15 cellular contexts compared by ENCODE assay signal in the genomic region with DNA sequence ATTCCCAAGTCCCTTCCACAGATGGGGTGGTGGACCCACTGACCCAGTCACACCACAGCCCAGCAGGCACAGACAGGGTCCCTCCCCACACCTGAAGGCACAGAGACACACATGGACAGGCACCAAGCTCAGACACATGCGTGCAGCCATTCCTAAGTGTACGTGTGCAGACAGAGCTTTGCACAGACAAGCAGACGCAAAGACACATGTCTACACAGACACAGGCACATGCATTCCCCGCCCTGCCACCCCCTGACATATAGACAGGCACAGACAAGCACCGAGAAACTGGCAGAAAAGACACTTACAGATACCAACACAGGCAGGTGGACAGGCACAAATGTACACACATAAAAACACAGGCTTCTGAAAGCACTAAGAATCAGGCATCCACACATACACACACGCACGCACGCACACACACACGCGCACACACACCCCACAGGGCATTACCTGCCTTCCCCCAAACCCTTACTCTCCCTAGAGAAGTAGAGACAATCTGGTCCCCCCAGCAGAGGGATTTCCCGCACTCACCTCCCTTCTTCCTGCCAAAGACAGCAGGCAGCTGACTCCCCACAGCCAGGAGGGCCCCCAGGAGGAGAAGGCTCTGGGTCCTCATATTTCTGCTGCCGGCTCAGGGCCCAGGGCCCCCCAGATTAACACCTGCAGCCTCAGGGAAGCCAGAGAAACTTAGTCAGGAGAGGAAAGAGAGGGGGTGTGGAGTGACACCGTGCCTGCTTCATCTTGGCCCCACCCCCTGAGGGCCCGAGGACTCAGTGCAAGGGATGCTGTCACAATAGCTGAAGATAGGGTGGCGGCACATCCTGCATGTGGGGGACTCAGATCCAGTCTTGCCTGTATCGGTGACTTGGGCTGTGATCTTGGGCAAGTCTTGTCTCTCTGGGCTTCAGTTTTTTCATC. TPM values are rescaled to one million over a fixed set of nuclear protein-coding genes. Genes with fewer than 3 reads are reported as not detected.
A peak's percentile ranks its signal among the peaks of the same experiment; 100 is the strongest.
DNase-seq lines count a peak whose midpoint lies in the region; ATAC-seq and TF ChIP-seq lines count a peak whose summit lies in the region.
"Had no signal": no experiment of that assay in that cellular context is flagged by ENCODE, and none has a peak within 500 bp of the region (broad histone marks: within the 10 kb centered on the region; RNA-seq: fewer than 3 reads in every experiment).

A gene with protein sequence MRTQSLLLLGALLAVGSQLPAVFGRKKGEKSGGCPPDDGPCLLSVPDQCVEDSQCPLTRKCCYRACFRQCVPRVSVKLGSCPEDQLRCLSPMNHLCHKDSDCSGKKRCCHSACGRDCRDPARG (minus strand): TSS at position 710 of the 921 bp plus-strand sequence. CDS start 91 bp downstream, at position 619.

- no peak within 1 kb of the TSS for H3K4me3 ChIP-seq in Loucy (ENCODE audit: low read length, poor library complexity, severe bottlenecking)
- H3K4me3 ChIP-seq: heart right ventricle had no signal

- no peaks in the 10 kb centered on the region for H3K9me2 ChIP-seq in Loucy (replicated peaks; ENCODE audit: low read depth, low read length)

- POLR2A ChIA-PET in activated CD4-positive, alpha-beta T cell treated with anti-CD3 and anti-CD28 coated beads for 36 hours (lab: Charles Lee) = no interaction called here
- POLR2A ChIA-PET in activated CD4-positive, alpha-beta T cell treated with anti-CD3 and anti-CD28 coated beads, Interleukin-2, amount 10 ng/mL, durations not matched to agents 7 days and 5 days (lab: Charles Lee) = no interaction called here

- no peaks in the 10 kb centered on the region for H4K20me1 ChIP-seq in Loucy (ENCODE audit: insufficient read depth, low read length, poor library complexity, severe bottlenecking)

- H3K27ac Mint-ChIP-seq in activated CD4-positive, alpha-beta T cell treated with anti-CD3 and anti-CD28 coated beads for 36 hours = no peak within 1 kb of the TSS
- H3K27ac Mint-ChIP-seq in activated CD4-positive, alpha-beta T cell treated with anti-CD3 and anti-CD28 coated beads, Interleukin-2, amount 10 ng/mL, durations not matched to agents 7 days and 5 days = no peak within 1 kb of the TSS
- peak within 1 kb of the TSS; percentile 27 for H3K27ac Mint-ChIP-seq in endothelial cell (ENCODE audit: unreplicated experiment)

- no peaks in the 10 kb centered on the region for H3K4me1 ChIP-seq in Loucy (ENCODE audit: insufficient read depth, low read length, poor library complexity, severe bottlenecking)
- H3K4me1 ChIP-seq: heart right ventricle had no signal

- H3K9me3 Mint-ChIP-seq in activated CD4-positive, alpha-beta T cell treated with anti-CD3 and anti-CD28 coated beads for 36 hours (ENCODE audit: low read depth) = no peaks in the 10 kb centered on the region
- no peaks in the 10 kb centered on the region for H3K9me3 Mint-ChIP-seq in activated CD4-positive, alpha-beta T cell treated with anti-CD3 and anti-CD28 coated beads, Interleukin-2, amount 10 ng/mL, durations not matched to agents 7 days and 5 days
- H3K9me3 Mint-ChIP-seq in endothelial cell (ENCODE audit: unreplicated experiment) = no peaks in the 10 kb centered on the region

- CTCF ChIA-PET in activated CD4-positive, alpha-beta T cell treated with anti-CD3 and anti-CD28 coated beads for 36 hours (lab: Charles Lee) = interaction anchor here (1.0 to 4.2 kb wide), 4 partner anchors 8 to 71 kb away, joined by 3 to 26 read pairs (median 14); no protein-coding TSS in a partner anchor
- CTCF ChIA-PET in activated CD4-positive, alpha-beta T cell treated with anti-CD3 and anti-CD28 coated beads, Interleukin-2, amount 10 ng/mL, durations not matched to agents 7 days and 5 days (lab: Charles Lee) = interaction anchor here (1.8 kb wide), 1 partner anchor 19 kb away, joined by 4 read pairs; no protein-coding TSS in a partner anchor

- DNase-seq in activated CD4-positive, alpha-beta T cell treated with anti-CD3 and anti-CD28 coated beads for 36 hours = peak; percentile 55
- DNase-seq in activated CD4-positive, alpha-beta T cell treated with anti-CD3 and anti-CD28 coated beads, Interleukin-2, amount 10 ng/mL, durations not matched to agents 7 days and 5 days = no peak
- DNase-seq in endothelial cell (ENCODE audit: low spot score) = no peak
- DNase-seq in retina = peak; percentile 9
- DNase-seq in HuH-7 (ENCODE audit: low spot score) = no peak
- no peak for DNase-seq in SW480 (ENCODE audit: low spot score)
- DNase-seq in caudate nucleus (lab: John Stamatoyannopoulos, UW) = no peak
- DNase-seq: erythroblast; heart right ventricle; NCI-H1105 treated with DMSO at 0.1 percent for 48 hours; NCI-H226; stimulated activated CD4-positive, alpha-beta T cell treated with anti-CD3 and anti-CD28 coated beads, Interleukin-4, amount 100 ng/mL, for 1 hour had no signal

- H3K27ac ChIP-seq in caudate nucleus (ENCODE audit: low read depth, low read length) = no peak within 1 kb of the TSS
- H3K27ac ChIP-seq: heart right ventricle had no signal

- H3F3A ChIP-seq in Loucy (ENCODE audit: low read depth) = no peaks in the 10 kb centered on the region

- H3K36me3 ChIP-seq in Loucy (ENCODE audit: insufficient read depth, low read length) = no peaks in the 10 kb centered on the region
- H3K36me3 ChIP-seq: heart right ventricle had no signal

- H3K9ac ChIP-seq in Loucy (ENCODE audit: low read depth, low read length, poor library complexity, severe bottlenecking) = no peak within 1 kb of the TSS

- no peaks in the 10 kb centered on the region for H3K36me3 Mint-ChIP-seq in activated CD4-positive, alpha-beta T cell treated with anti-CD3 and anti-CD28 coated beads for 36 hours (ENCODE audit: low read depth)
- H3K36me3 Mint-ChIP-seq in activated CD4-positive, alpha-beta T cell treated with anti-CD3 and anti-CD28 coated beads, Interleukin-2, amount 10 ng/mL, durations not matched to agents 7 days and 5 days (ENCODE audit: low read depth) = no peaks in the 10 kb centered on the region
- no peaks in the 10 kb centered on the region for H3K36me3 Mint-ChIP-seq in endothelial cell (ENCODE audit: low read depth, unreplicated experiment)

- peaks cover 4% of the 10 kb centered on the region for H3K4me1 Mint-ChIP-seq in activated CD4-positive, alpha-beta T cell treated with anti-CD3 and anti-CD28 coated beads for 36 hours
- peaks cover 6% of the 10 kb centered on the region for H3K4me1 Mint-ChIP-seq in activated CD4-positive, alpha-beta T cell treated with anti-CD3 and anti-CD28 coated beads, Interleukin-2, amount 10 ng/mL, durations not matched to agents 7 days and 5 days
- peaks cover 2% of the 10 kb centered on the region for H3K4me1 Mint-ChIP-seq in endothelial cell (ENCODE audit: unreplicated experiment)

- ATAC-seq in activated CD4-positive, alpha-beta T cell treated with anti-CD3 and anti-CD28 coated beads for 36 hours = peak; percentile 81
- ATAC-seq: heart right ventricle had no signal

- no peak for TF ChIP-seq CTCF in Loucy (conservative IDR thresholded peaks at IDR 0.05; ENCODE audit: low read length)
- no peak for TF ChIP-seq CTCF in endothelial cell (IDR thresholded peaks at IDR 0.05; ENCODE audit: unreplicated experiment)

- no peaks in the 10 kb centered on the region for H3K79me2 ChIP-seq in Loucy (ENCODE audit: insufficient read depth, low read length)

- H3K9me3 ChIP-seq in Loucy (ENCODE audit: insufficient read depth, low read depth, low read length) = no peaks in the 10 kb centered on the region
- H3K9me3 ChIP-seq: heart right ventricle had no signal

- no peak within 1 kb of the TSS for H3K4me3 Mint-ChIP-seq in activated CD4-positive, alpha-beta T cell treated with anti-CD3 and anti-CD28 coated beads for 36 hours
- no peak within 1 kb of the TSS for H3K4me3 Mint-ChIP-seq in activated CD4-positive, alpha-beta T cell treated with anti-CD3 and anti-CD28 coated beads, Interleukin-2, amount 10 ng/mL, durations not matched to agents 7 days and 5 days
- no peak within 1 kb of the TSS for H3K4me3 Mint-ChIP-seq in endothelial cell (ENCODE audit: unreplicated experiment)

- no peaks in the 10 kb centered on the region for H3K27me3 ChIP-seq in Loucy (ENCODE audit: insufficient read depth, low read length, poor library complexity, severe bottlenecking)

- H3K4me2 ChIP-seq in Loucy (ENCODE audit: low read depth, low read length, poor library complexity, severe bottlenecking) = peak within 1 kb of the TSS; percentile 35

- intact Hi-C loops in activated CD4-positive, alpha-beta T cell treated with anti-CD3 and anti-CD28 coated beads for 36 hours (cut with DNase I, micrococcal nuclease) = loop anchor here in 1 of 2 experiments (5.0 kb wide), 1 partner anchor 202 kb away; a partner anchor contains a TSS

- peak within 1 kb of the TSS; percentile 72; the same call in 1 of the 2 replicates for H2AFZ ChIP-seq in Loucy (ENCODE audit: low read length)

- peaks cover 6% of the 10 kb centered on the region for H3K27me3 Mint-ChIP-seq in activated CD4-positive, alpha-beta T cell treated with anti-CD3 and anti-CD28 coated beads for 36 hours
- peaks cover 16% of the 10 kb centered on the region for H3K27me3 Mint-ChIP-seq in activated CD4-positive, alpha-beta T cell treated with anti-CD3 and anti-CD28 coated beads, Interleukin-2, amount 10 ng/mL, durations not matched to agents 7 days and 5 days
- H3K27me3 Mint-ChIP-seq in endothelial cell (ENCODE audit: unreplicated experiment) = peaks cover 8% of the 10 kb centered on the region

RNA-seq across cellular contexts. Expression of the gene that starts here (rescaled TPM):
- total RNA-seq in activated CD4-positive, alpha-beta T cell treated with anti-CD3 and anti-CD28 coated beads for 36 hours = under 1 TPM; 0.23 TPM
- total RNA-seq in activated CD4-positive, alpha-beta T cell treated with anti-CD3 and anti-CD28 coated beads, Interleukin-2, amount 10 ng/mL, durations not matched to agents 7 days and 5 days = not detected
- total RNA-seq in endothelial cell (ENCODE audit: unreplicated experiment) = not detected
- total RNA-seq: G401, heart right ventricle, SK-MEL-5 had no signal

Comparison
In these comparisons a context has a peak if more than half of its experiments do, and no peak if none do; other contexts are left out.
1. Peak in DNase-seq and ATAC-seq in activated CD4-positive, alpha-beta T cell treated with anti-CD3 and anti-CD28 coated beads for 36 hours; RNA of the gene not detected or under 1 TPM.